8 cellular contexts compared by ENCODE assay signal in the genomic region with DNA sequence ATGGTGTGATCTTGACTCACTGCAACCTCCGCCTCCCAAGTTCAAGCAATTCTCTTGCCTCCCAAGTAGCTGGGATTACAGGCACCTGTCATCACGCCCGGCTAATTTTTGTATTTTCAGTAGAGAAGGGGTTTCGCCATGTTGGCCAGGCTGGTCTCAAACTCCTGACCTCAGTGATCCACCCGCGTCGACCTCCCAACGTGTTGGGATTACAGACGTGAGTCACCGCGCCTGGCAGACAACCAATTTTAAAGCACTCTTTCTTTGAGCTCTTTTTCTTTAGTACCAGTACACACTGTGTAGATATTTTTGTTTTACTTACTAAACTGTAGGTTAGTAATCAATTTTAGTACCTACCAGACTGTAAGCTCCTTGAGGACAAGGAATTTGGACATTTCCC. TPM values are rescaled to one million over a fixed set of nuclear protein-coding genes. Genes with fewer than 3 reads are reported as not detected.
A peak's percentile ranks its signal among the peaks of the same experiment; 100 is the strongest.
DNase-seq lines count a peak whose midpoint lies in the region; ATAC-seq, FAIRE-seq and TF ChIP-seq lines count a peak whose summit lies in the region.
"Not testable (repeated sequence)": the region's sequence is repeated elsewhere in the genome, so short reads cannot be mapped to it uniquely, and the experiment has no call there.

No MANE protein-coding gene starts in this region.

- WGBS in GM12878 (ENCODE audit: insufficient coverage, insufficient replicate concordance, low lambda C conversion rate, missing lambda C conversion rate) = 98% methylated on average over 11 of the region's 11 CpGs

- not testable (repeated sequence) for H3K27ac ChIP-seq in ACC112 (ENCODE audit: low read depth, low read length); HCT116 (ENCODE audit: low read depth, low read length); SU-DHL-6 (ENCODE audit: low read depth, low read length); GM12878 (ENCODE audit: control insufficient read depth, insufficient read depth)
- H3K27ac ChIP-seq in gastrocnemius medialis = peak overlapping the region in 3 of 4 donors; percentile 24 to 97 (median 92)

- intact Hi-C loops in HCT116 (cut with micrococcal nuclease) (loop anchor here (10.0 kb wide), 1 partner anchor 152 kb away; no protein-coding TSS in a partner anchor), gastrocnemius medialis (cut with DNase I; ENCODE audit: low total_unique reads) (loop anchor here (5.0 kb wide), 1 partner anchor 1615 kb away; no protein-coding TSS in a partner anchor)
- intact Hi-C loops in GM12878 (cut with micrococcal nuclease; ENCODE audit: unreplicated experiment) = not testable (repeated sequence)

- H3K4me1 Mint-ChIP-seq in activated T-cell treated with anti-CD3 and anti-CD28 coated beads, Interleukin-2, amount 50 U/mL, for 4 hours (ENCODE audit: low read depth) = peaks cover 40% of the 10 kb centered on the region
- H3K4me1 Mint-ChIP-seq in mesothelial cell of epicardium = peaks cover 24% of the 10 kb centered on the region

- peaks cover 24% of the 10 kb centered on the region for H3K4me1 ChIP-seq in ACC112 (ENCODE audit: control insufficient read depth, insufficient read depth, low read length, unreplicated experiment)
- H3K4me1 ChIP-seq in HCT116 (ENCODE audit: control insufficient read depth in 1 of 2, insufficient read depth in 2 of 2, low read length in 2 of 2) = peaks cover 10 to 19% of the 10 kb centered on the region in 2 experiments; a peak in 3 of 4 replicates
- H3K4me1 ChIP-seq in GM12878 (ENCODE audit: control insufficient read depth, insufficient read depth, low read length) = not testable (repeated sequence)
- peaks cover 43 to 61% of the 10 kb centered on the region in 2 donors for H3K4me1 ChIP-seq in gastrocnemius medialis

- TF ChIP-seq EP300 in GM12878 (IDR thresholded peaks at IDR 0.05; ENCODE audit: borderline replicate concordance in 1 of 2, control insufficient read depth in 1 of 2, low read depth in 2 of 2, low read length in 2 of 2) = not testable (repeated sequence)

- H3K27ac Mint-ChIP-seq in mesothelial cell of epicardium = not testable (repeated sequence)

- RAD21 ChIA-PET in HCT116 (lab: Charles Lee; ENCODE audit: low non-redundant PET in 1 of 2, low total read pairs in 2 of 2, uncharacterized antibody in 2 of 2, unreplicated experiment in 2 of 2); GM12878 (lab: Charles Lee; ENCODE audit: unreplicated experiment): not testable (repeated sequence)

- TF ChIP-seq RAD21 in HCT116 (IDR thresholded peaks at IDR 0.05; ENCODE audit: low read depth); GM12878 (IDR thresholded peaks at IDR 0.05; ENCODE audit: insufficient read depth, low read depth, low read length): not testable (repeated sequence)

- H3K9me2 ChIP-seq in HCT116 (ENCODE audit: insufficient read depth); SU-DHL-6 (replicated peaks; ENCODE audit: insufficient read depth, low read length): not testable (repeated sequence)

- not testable (repeated sequence) for H2AFZ ChIP-seq in ACC112 (ENCODE audit: low read length, unreplicated experiment); HCT116 (ENCODE audit: low read depth, low read length, poor library complexity, severe bottlenecking); SU-DHL-6 (ENCODE audit: low read depth, low read length, severe bottlenecking); GM12878 (ENCODE audit: control insufficient read depth, low read depth, low read length)

- not testable (repeated sequence) for DNase-seq in HCT116 (ENCODE audit: low read depth, low spot score); activated T-cell treated with anti-CD3 and anti-CD28 coated beads, Interleukin-2, amount 50 U/mL, for 4 hours; GM12878 (ENCODE audit: low read depth, low spot score); mesothelial cell of epicardium (ENCODE audit: low spot score in 2 of 2, unreplicated experiment in 2 of 2); gastrocnemius medialis
- DNase-seq in erythroblast (lab: John Stamatoyannopoulos, UW) = peak; percentile 16 to 32

- H3K9ac ChIP-seq in HCT116 (ENCODE audit: low read length); SU-DHL-6 (ENCODE audit: low read length); GM12878 (ENCODE audit: control insufficient read depth, insufficient read depth, low read length): not testable (repeated sequence)

- not testable (repeated sequence) for TF ChIP-seq CTCF in HCT116 (IDR thresholded peaks at IDR 0.05 in 2 of 3, conservative IDR thresholded peaks at IDR 0.05 in 1 of 3; ENCODE audit: borderline replicate concordance in 1 of 3, insufficient read depth in 1 of 3, low read depth in 2 of 3, low read length in 2 of 3); SU-DHL-6 (IDR thresholded peaks at IDR 0.05; ENCODE audit: insufficient read depth, low read length, poor library complexity, severe bottlenecking); GM12878 (IDR thresholded peaks at IDR 0.05 in 2 of 3, conservative IDR thresholded peaks at IDR 0.05 in 1 of 3; ENCODE audit: control insufficient read depth in 2 of 3, extremely low read depth in 1 of 3, insufficient read depth in 1 of 3, low read depth in 3 of 3, low read length in 3 of 3); mesothelial cell of epicardium (IDR thresholded peaks at IDR 0.05; ENCODE audit: unreplicated experiment); gastrocnemius medialis (IDR thresholded peaks at IDR 0.05 in 4 of 5, conservative IDR thresholded peaks at IDR 0.05 in 1 of 5)

- not testable (repeated sequence) for H3K27me3 Mint-ChIP-seq in activated T-cell treated with anti-CD3 and anti-CD28 coated beads, Interleukin-2, amount 50 U/mL, for 4 hours (ENCODE audit: low read depth); mesothelial cell of epicardium (ENCODE audit: low read depth)

- not testable (repeated sequence) for H3K9me3 Mint-ChIP-seq in activated T-cell treated with anti-CD3 and anti-CD28 coated beads, Interleukin-2, amount 50 U/mL, for 4 hours; mesothelial cell of epicardium

- in situ Hi-C loops in GM12878 (cut with MboI) = not testable (repeated sequence)
- in situ Hi-C loops in gastrocnemius medialis (cut with MboI; ENCODE audit: low sequenced_read_pairs in 4 of 4) = loop anchor here in 1 of 4 donors (10.0 kb wide), 1 partner anchor 72 kb away; a partner anchor contains a TSS

- peak overlapping the region; percentile 99 for H3K4me3 Mint-ChIP-seq in activated T-cell treated with anti-CD3 and anti-CD28 coated beads, Interleukin-2, amount 50 U/mL, for 4 hours
- peak overlapping the region; percentile 15 for H3K4me3 Mint-ChIP-seq in mesothelial cell of epicardium

- H3K36me3 ChIP-seq in ACC112 (ENCODE audit: insufficient read depth, low read length) = peaks cover 17% of the 10 kb centered on the region
- peaks cover 8 to 14% of the 10 kb centered on the region in 2 experiments for H3K36me3 ChIP-seq in HCT116 (ENCODE audit: control insufficient read depth in 1 of 2, insufficient read depth in 2 of 2, low read length in 2 of 2)
- peaks cover 19% of the 10 kb centered on the region for H3K36me3 ChIP-seq in SU-DHL-6 (ENCODE audit: low read length)
- not testable (repeated sequence) for H3K36me3 ChIP-seq in GM12878 (ENCODE audit: control insufficient read depth in 2 of 2, insufficient read depth in 2 of 2, low read length in 1 of 2)
- H3K36me3 ChIP-seq in gastrocnemius medialis = peaks cover 0 to 11% of the 10 kb centered on the region in 2 donors

- TF ChIP-seq POLR2A in HCT116 (IDR thresholded peaks at IDR 0.05; ENCODE audit: borderline replicate concordance, extremely low read depth, insufficient read depth, insufficient read length); GM12878 (IDR thresholded peaks at IDR 0.05; ENCODE audit: low read depth, low read length); erythroblast (IDR thresholded peaks at IDR 0.05; ENCODE audit: low read length); gastrocnemius medialis (IDR thresholded peaks at IDR 0.05): not testable (repeated sequence)

- SMC1A ChIA-PET in GM12878 (lab: Charles Lee; ENCODE audit: uncharacterized antibody, unreplicated experiment) = interaction anchor here (0.6 to 0.9 kb wide), 2 partner anchors 149 to 151 kb away, joined by 3 read pairs; no protein-coding TSS in a partner anchor

- not testable (repeated sequence) for FAIRE-seq in GM12878 (lab: Jason Lieb, UNC)

- not testable (repeated sequence) for H4K20me1 ChIP-seq in HCT116 (ENCODE audit: insufficient read depth); SU-DHL-6 (ENCODE audit: low read depth, low read length); GM12878 (ENCODE audit: control insufficient read depth, insufficient read depth)

- peaks cover 17% of the 10 kb centered on the region for H3F3A ChIP-seq in SU-DHL-6 (ENCODE audit: insufficient read depth)

- peak overlapping the region; percentile 90 for H3K4me2 ChIP-seq in HCT116 (ENCODE audit: low read length)
- H3K4me2 ChIP-seq in SU-DHL-6 (ENCODE audit: low read depth, low read length, poor library complexity, severe bottlenecking) = peak overlapping the region; percentile 94
- H3K4me2 ChIP-seq in GM12878 (ENCODE audit: control insufficient read depth, insufficient read depth) = 0 out of 2 replicates have a peak overlapping the region, but pooled peaks have one; percentile 86

- ATAC-seq in HCT116; activated T-cell treated with anti-CD3 and anti-CD28 coated beads, Interleukin-2, amount 50 U/mL, for 4 hours; GM12878; gastrocnemius medialis: not testable (repeated sequence)

- POLR2A ChIA-PET in HCT116 (lab: Charles Lee) = not testable (repeated sequence)
- POLR2A ChIA-PET in GM12878 (lab: Charles Lee) = interaction anchor here (0.7 to 1.0 kb wide), 2 partner anchors 22 to 159 kb away, joined by 3 to 4 read pairs; no protein-coding TSS in a partner anchor

- H3K9me3 ChIP-seq in HCT116 (ENCODE audit: control insufficient read depth in 1 of 2, insufficient read depth in 1 of 2, low read depth in 1 of 2, low read length in 2 of 2); SU-DHL-6 (ENCODE audit: insufficient read depth, low read length); GM12878 (replicated peaks; ENCODE audit: control insufficient read depth, insufficient read depth, low read length); gastrocnemius medialis: not testable (repeated sequence)

- CTCF ChIA-PET in HCT116 (lab: Charles Lee) = not testable (repeated sequence)
- CTCF ChIA-PET in GM12878 (lab: Yijun Ruan, JAX) = interaction anchor here (0.6 to 1.5 kb wide), 3 partner anchors 24 to 197 kb away, joined by 3 to 7 read pairs (median 5); no protein-coding TSS in a partner anchor

- BruUV-seq in HCT116 (replicated peaks; lab: Mats Ljungman, UMichigan); GM12878 (replicated peaks; lab: Mats Ljungman, UMichigan): not testable (repeated sequence)

- H3K4me3 ChIP-seq in ACC112 (ENCODE audit: low read depth, low read length) = peak overlapping the region; percentile 95
- H3K4me3 ChIP-seq in HCT116 (replicated peaks in 1 of 2; ENCODE audit: low read depth in 1 of 2, low read length in 2 of 2); SU-DHL-6 (ENCODE audit: insufficient read depth, low read length, poor library complexity, severe bottlenecking); GM12878: not testable (repeated sequence)
- H3K4me3 ChIP-seq in gastrocnemius medialis = peak overlapping the region in 2 of 4 donors; percentile 10 to 70

- H3K79me2 ChIP-seq in ACC112 (ENCODE audit: control insufficient read depth, insufficient read depth, low read length, unreplicated experiment) (peaks cover 90% of the 10 kb centered on the region), HCT116 (ENCODE audit: insufficient read depth, low read length) (peaks cover 92% of the 10 kb centered on the region), SU-DHL-6 (ENCODE audit: insufficient read depth, low read length) (peaks cover 92% of the 10 kb centered on the region), GM12878 (ENCODE audit: control insufficient read depth, insufficient read depth, low read length) (peaks cover 68% of the 10 kb centered on the region)

- peaks cover 22% of the 10 kb centered on the region for H3K36me3 Mint-ChIP-seq in activated T-cell treated with anti-CD3 and anti-CD28 coated beads, Interleukin-2, amount 50 U/mL, for 4 hours (ENCODE audit: insufficient read depth)
- not testable (repeated sequence) for H3K36me3 Mint-ChIP-seq in mesothelial cell of epicardium

- H3K27me3 ChIP-seq in ACC112 (ENCODE audit: insufficient read depth, low read length); HCT116 (ENCODE audit: insufficient read depth, low read length); SU-DHL-6 (ENCODE audit: low read length); GM12878 (replicated peaks in 1 of 2; ENCODE audit: control insufficient read depth in 2 of 2, insufficient read depth in 2 of 2, low read length in 1 of 2); gastrocnemius medialis: not testable (repeated sequence)

RNA-seq across cellular contexts. Expression of a gene that starts 2.2 kb away (rescaled TPM):
- total RNA-seq in HCT116 (2021; ENCODE audit: unreplicated experiment) (86.6 TPM), GM12878 (2014; rRNA removed) (86.4 and 102 TPM in 2 replicates), GM12878 (2014; rRNA removed; fragmentation: Illumina TruSeq; extraction: Trizol) (97.9 and 98.9 TPM in 2 replicates), GM12878 (2021) (89.0 and 90.6 TPM in 2 replicates), mesothelial cell of epicardium (59.6 to 62.5 TPM (median 61.5 TPM) in 3 replicates), gastrocnemius medialis (100 to 1,000 TPM; 253 to 385 (median 275) TPM)
- 45.6 and 62.1 TPM in 2 replicates for polyA plus RNA-seq in HCT116 (2012)
- total RNA-seq in activated T-cell treated with anti-CD3 and anti-CD28 coated beads, Interleukin-2, amount 50 U/mL, for 4 hours = 10 to 100 TPM; 70.4 to 74.1 (median 71.2) TPM
- total RNA-seq in GM12878 (2013; cell fraction: nucleolus; rRNA removed) = 43.9 and 48.6 TPM in 2 replicates
- 36.5 TPM for polyA plus RNA-seq in GM12878 (2011; ENCODE audit: low read depth)
- polyA plus RNA-seq in GM12878 (2011; rRNA removed) (106 and 127 TPM in 2 replicates), GM12878 (2014; fragmentation: Illumina TruSeq; extraction: Trizol) (106 and 108 TPM in 2 replicates), GM12878 (2014; fragmentation: Nextera tagmentation; extraction: Ambion mirVana) (10 to 100 TPM; 62.6 to 69.3 TPM), GM12878 (2014; rRNA removed) (71.7 and 78.9 TPM in 2 replicates), GM12878 (2016; fragmentation: Nextera tagmentation; extraction: Ambion mirVana) (10 to 100 TPM; 91.7 to 92.9 TPM)
- 64.8 and 75.6 TPM in 2 replicates for polyA plus RNA-seq in GM12878 (2011; cell fraction: cytosol; rRNA removed)
- polyA plus RNA-seq in GM12878 (2011; cell fraction: nucleus; rRNA removed) = 42.6 and 57.2 TPM in 2 replicates
- polyA plus RNA-seq in GM12878 (2012) = 37.4 and 44.3 TPM in 2 replicates
- 108 and 136 TPM in 2 replicates for polyA minus RNA-seq in GM12878 (2011; rRNA and poly(A)+ RNA removed)
- polyA minus RNA-seq in GM12878 (2011; cell fraction: cytosol; rRNA and poly(A)+ RNA removed) = 27.4 and 33.0 TPM in 2 replicates
- 13.4 and 15.6 TPM in 2 replicates for polyA minus RNA-seq in GM12878 (2011; cell fraction: nucleus; rRNA and poly(A)+ RNA removed)

RNA-seq across cellular contexts. Expression of a gene that starts 2.7 kb away (rescaled TPM):
- total RNA-seq in HCT116 (2021; ENCODE audit: unreplicated experiment) (985 TPM), GM12878 (2014; rRNA removed) (992 and 1,044 TPM in 2 replicates), GM12878 (2014; rRNA removed; fragmentation: Illumina TruSeq; extraction: Trizol) (1,687 and 1,688 TPM in 2 replicates), GM12878 (2021) (1,132 and 1,160 TPM in 2 replicates), mesothelial cell of epicardium (483 to 501 TPM (median 491 TPM) in 3 replicates), gastrocnemius medialis (100 to 1,000 TPM; 370 to 590 (median 448) TPM)
- 1,577 and 1,664 TPM in 2 replicates for polyA plus RNA-seq in HCT116 (2012)
- 1,000 to 10,000 TPM; 1,014 to 1,071 (median 1,068) TPM for total RNA-seq in activated T-cell treated with anti-CD3 and anti-CD28 coated beads, Interleukin-2, amount 50 U/mL, for 4 hours
- 101 and 108 TPM in 2 replicates for total RNA-seq in GM12878 (2013; cell fraction: nucleolus; rRNA removed)
- polyA plus RNA-seq in GM12878 (2011; ENCODE audit: low read depth) = 1,884 TPM
- polyA plus RNA-seq in GM12878 (2011; rRNA removed) (1,332 and 1,837 TPM in 2 replicates), GM12878 (2014; fragmentation: Illumina TruSeq; extraction: Trizol) (1,464 and 1,657 TPM in 2 replicates), GM12878 (2014; fragmentation: Nextera tagmentation; extraction: Ambion mirVana) (1,000 to 10,000 TPM; 1,407 to 2,110 TPM), GM12878 (2014; rRNA removed) (1,093 and 1,195 TPM in 2 replicates), GM12878 (2016; fragmentation: Nextera tagmentation; extraction: Ambion mirVana) (100 to 1,000 TPM; 719 to 722 TPM)
- 630 and 1,024 TPM in 2 replicates for polyA plus RNA-seq in GM12878 (2011; cell fraction: cytosol; rRNA removed)
- polyA plus RNA-seq in GM12878 (2011; cell fraction: nucleus; rRNA removed) = 345 and 350 TPM in 2 replicates
- 1,330 and 1,565 TPM in 2 replicates for polyA plus RNA-seq in GM12878 (2012)
- 586 and 661 TPM in 2 replicates for polyA minus RNA-seq in GM12878 (2011; rRNA and poly(A)+ RNA removed)
- 227 and 245 TPM in 2 replicates for polyA minus RNA-seq in GM12878 (2011; cell fraction: cytosol; rRNA and poly(A)+ RNA removed)
- 139 and 158 TPM in 2 replicates for polyA minus RNA-seq in GM12878 (2011; cell fraction: nucleus; rRNA and poly(A)+ RNA removed)
